29 cellular contexts compared by ENCODE assay signal in genomic region chr17:54524501-54524900, GRCh38.
"Had no signal": no experiment of that assay in that cellular context is flagged by ENCODE, and none has a peak within 500 bp of the region (broad histone marks: within the 10 kb centered on the region; RNA-seq: fewer than 3 reads in every experiment).

No MANE protein-coding gene starts in this region.

- H3K4me1 ChIP-seq: parathyroid adenoma, psoas muscle, spleen, suprapubic skin, testis, tibial artery, transverse colon, upper lobe of right lung, uterus had no signal

- DNase-seq: naive thymus-derived CD8-positive, alpha-beta T cell; nephron progenitor cell; occipital lobe; ovary; posterior cingulate gyrus; psoas muscle; right cardiac atrium; spleen; stimulated activated CD4-positive, alpha-beta T cell treated with anti-CD3 and anti-CD28 coated beads, Interleukin-12 subunit alpha, Interleukin-12 subunit beta, amount 100 ng/mL, for 4 hours; stimulated activated CD4-positive, alpha-beta T cell treated with anti-CD3 and anti-CD28 coated beads, Interleukin-1b, Interleukin-23, amount 100 ng/mL, for 48 hours; stimulated activated CD4-positive, alpha-beta T cell treated with anti-CD3 and anti-CD28 coated beads, Interleukin-4, amount 100 ng/mL, for 1 hour; stimulated activated CD4-positive, alpha-beta T cell treated with anti-CD3 and anti-CD28 coated beads, Interleukin-4, amount 100 ng/mL, for 4 hours; stimulated activated CD8-positive, alpha-beta memory T cell treated with anti-CD3 and anti-CD28 coated beads, Interleukin-4, amount 100 ng/mL, for 48 hours; stimulated activated naive CD4-positive, alpha-beta T cell; stimulated activated naive CD8-positive, alpha-beta T cell treated with anti-CD3 and anti-CD28 coated beads, Interleukin-15, amount 100 ng/mL, for 72 hours; stimulated activated naive CD8-positive, alpha-beta T cell treated with anti-CD3 and anti-CD28 coated beads, Interleukin-15, Interleukin-2, amounts not matched to agents 100 U/mL and 50 U/mL, for 24 hours; substantia nigra; testis; tibial artery; transverse colon; upper lobe of right lung; uterus had no signal

- H3K36me3 ChIP-seq: ovary, spleen, suprapubic skin, tibial artery, transverse colon, upper lobe of right lung, uterus had no signal

- H3K27ac ChIP-seq: ovary, parathyroid adenoma, psoas muscle, skin epidermis, spleen, suprapubic skin, testis, tibial artery, transverse colon, upper lobe of right lung, uterus had no signal

- H3K4me2 ChIP-seq: smooth muscle cell had no signal

- H3K9me3 ChIP-seq: ovary, psoas muscle, suprapubic skin, testis, tibial artery, upper lobe of right lung, uterus had no signal

- H2AFZ ChIP-seq: parathyroid adenoma had no signal

- H3K79me2 ChIP-seq: parathyroid adenoma had no signal

- H3K4me3 ChIP-seq: ovary, psoas muscle, skin epidermis, smooth muscle cell, spleen, suprapubic skin, testis, tibial artery, transverse colon, upper lobe of right lung, uterus had no signal

- H3K9ac ChIP-seq: parathyroid adenoma had no signal

- H3K27me3 ChIP-seq: ovary, spleen, suprapubic skin, testis, tibial artery, transverse colon, upper lobe of right lung, uterus had no signal

- ATAC-seq: naive thymus-derived CD8-positive, alpha-beta T cell; natural killer cell treated with Interleukin-12 subunit alpha and Interleukin-12 subunit beta and Interleukin-15 and Interleukin-18, amount 100 ng/mL, for 72 hours; psoas muscle; right cardiac atrium; sciatic nerve; stimulated activated memory B cell treated with anti-CD40 and anti-IgM and Interleukin-4, amounts not matched to agents 10 μg/mL and 1 μg/mL and 100 μg/mL, for 72 hours; stimulated activated naive CD8-positive, alpha-beta T cell treated with anti-CD3 and anti-CD28 coated beads, Interleukin-15, amount 100 ng/mL, for 72 hours; stimulated activated naive CD8-positive, alpha-beta T cell treated with anti-CD3 and anti-CD28 coated beads, Interleukin-15, Interleukin-2, amounts not matched to agents 100 U/mL and 50 U/mL, for 24 hours; upper lobe of right lung had no signal
